Comparison of ENCODE assay signal across 1 cellular context in the genomic region with DNA sequence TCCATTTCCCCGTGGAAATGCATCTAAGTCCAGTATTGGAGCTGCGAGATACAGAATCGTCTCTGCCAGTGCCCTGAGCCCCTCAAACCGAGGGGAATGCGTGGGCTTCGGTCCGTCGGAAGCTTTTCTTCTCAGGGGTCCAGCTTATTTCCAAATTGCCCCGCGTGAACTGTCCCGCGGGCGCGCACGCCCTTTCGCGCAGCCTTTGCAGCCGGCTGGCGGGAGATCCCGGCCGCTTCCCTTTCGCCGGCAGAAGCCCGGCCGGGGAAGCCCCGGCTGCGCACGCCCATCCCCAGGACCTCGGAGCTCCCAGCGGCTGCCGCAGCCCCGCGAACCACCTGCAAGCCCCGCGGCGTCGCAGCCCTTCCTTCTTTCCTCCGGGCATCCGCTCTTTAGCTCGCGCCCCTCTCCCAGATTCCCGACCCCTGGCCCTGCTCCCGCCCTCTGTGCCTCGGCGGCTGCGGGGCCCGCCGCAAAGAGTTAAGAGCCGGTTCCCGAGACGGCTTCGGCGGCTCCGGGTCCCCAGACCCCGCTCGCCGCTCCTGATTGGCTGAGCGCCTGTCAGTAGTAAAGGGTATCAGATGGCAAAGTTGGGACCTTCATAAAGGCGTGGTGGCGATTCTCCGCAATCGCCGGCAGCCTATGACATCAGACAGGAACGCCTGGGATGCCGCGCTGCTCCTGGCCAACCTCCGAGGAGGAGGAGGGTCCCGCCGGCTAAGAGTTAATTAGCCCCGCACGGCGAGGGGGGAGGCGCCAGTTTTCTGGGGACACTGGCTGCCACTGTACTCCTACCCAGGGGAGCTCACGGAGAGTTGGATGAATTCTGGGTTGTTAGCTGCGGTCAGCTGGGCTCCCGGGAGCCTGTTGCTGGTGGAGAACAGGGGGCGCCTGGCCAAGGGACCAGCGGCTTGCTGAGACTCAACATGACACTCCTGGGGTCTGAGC.
TF ChIP-seq lines count a peak whose summit lies in the region.

A gene with protein sequence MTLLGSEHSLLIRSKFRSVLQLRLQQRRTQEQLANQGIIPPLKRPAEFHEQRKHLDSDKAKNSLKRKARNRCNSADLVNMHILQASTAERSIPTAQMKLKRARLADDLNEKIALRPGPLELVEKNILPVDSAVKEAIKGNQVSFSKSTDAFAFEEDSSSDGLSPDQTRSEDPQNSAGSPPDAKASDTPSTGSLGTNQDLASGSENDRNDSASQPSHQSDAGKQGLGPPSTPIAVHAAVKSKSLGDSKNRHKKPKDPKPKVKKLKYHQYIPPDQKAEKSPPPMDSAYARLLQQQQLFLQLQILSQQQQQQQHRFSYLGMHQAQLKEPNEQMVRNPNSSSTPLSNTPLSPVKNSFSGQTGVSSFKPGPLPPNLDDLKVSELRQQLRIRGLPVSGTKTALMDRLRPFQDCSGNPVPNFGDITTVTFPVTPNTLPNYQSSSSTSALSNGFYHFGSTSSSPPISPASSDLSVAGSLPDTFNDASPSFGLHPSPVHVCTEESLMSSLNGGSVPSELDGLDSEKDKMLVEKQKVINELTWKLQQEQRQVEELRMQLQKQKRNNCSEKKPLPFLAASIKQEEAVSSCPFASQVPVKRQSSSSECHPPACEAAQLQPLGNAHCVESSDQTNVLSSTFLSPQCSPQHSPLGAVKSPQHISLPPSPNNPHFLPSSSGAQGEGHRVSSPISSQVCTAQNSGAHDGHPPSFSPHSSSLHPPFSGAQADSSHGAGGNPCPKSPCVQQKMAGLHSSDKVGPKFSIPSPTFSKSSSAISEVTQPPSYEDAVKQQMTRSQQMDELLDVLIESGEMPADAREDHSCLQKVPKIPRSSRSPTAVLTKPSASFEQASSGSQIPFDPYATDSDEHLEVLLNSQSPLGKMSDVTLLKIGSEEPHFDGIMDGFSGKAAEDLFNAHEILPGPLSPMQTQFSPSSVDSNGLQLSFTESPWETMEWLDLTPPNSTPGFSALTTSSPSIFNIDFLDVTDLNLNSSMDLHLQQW (plus strand): TSS at position 628 of the 948 bp plus-strand sequence. CDS start 299 bp downstream, at position 927.

TF ChIP-seq in IMR-90, 13 proteins besides CTCF, POLR2A, EP300 and RAD21:
- 0 out of 2 replicates have a peak, but pooled peaks have one; percentile 8 for TF ChIP-seq MXI1 (IDR thresholded peaks at IDR 0.05; ENCODE audit: borderline replicate concordance, low read depth, low read length)
- TF ChIP-seq NFE2L2 (IDR thresholded peaks at IDR 0.05; ENCODE audit: low read depth, low read length) = no peak
- TF ChIP-seq MAZ (IDR thresholded peaks at IDR 0.05; ENCODE audit: borderline replicate concordance, low read depth, low read length) = peak; percentile 7; the same call in 1 of the 2 replicates
- TF ChIP-seq CEBPB (IDR thresholded peaks at IDR 0.05; ENCODE audit: low read depth, low read length) = no peak
- no peak for TF ChIP-seq BHLHE40 (IDR thresholded peaks at IDR 0.05; ENCODE audit: low read depth, low read length)
- TF ChIP-seq SMC3 (IDR thresholded peaks at IDR 0.05; ENCODE audit: low read depth, low read length) = peak; percentile 22; the same call in 1 of the 2 replicates
